Comparison of ENCODE assay signal across 8 cellular contexts in genomic region chr1:206430031-206430983, GRCh38. TPM values are rescaled to one million over a fixed set of nuclear protein-coding genes. Genes with fewer than 3 reads are reported as not detected.
A peak's percentile ranks its signal among the peaks of the same experiment; 100 is the strongest.
DNase-seq lines count a peak whose midpoint lies in the region; ATAC-seq, FAIRE-seq and TF ChIP-seq lines count a peak whose summit lies in the region.

No MANE protein-coding gene starts in this region.

- intact Hi-C loops in heart left ventricle (cut with DNase I) (loop anchor here in 1 of 10 donors (2.0 kb wide), 1 partner anchor 26 kb away; no protein-coding TSS in a partner anchor), cardiac septum (cut with DNase I) (no loop called here), ascending aorta (cut with DNase I) (no loop called here)

- WGBS in heart left ventricle, 4 donors, result 45 to 55% (median 51%) methylated on average over 9 of the region's 9 CpGs

- TF ChIP-seq POLR2A in heart left ventricle (IDR thresholded peaks at IDR 0.05), result no peak

- TF ChIP-seq CTCF in heart left ventricle (IDR thresholded peaks at IDR 0.05) (peak in 5 of 12 donors; percentile 7 to 34 (median 24)), bronchial epithelial cell (IDR thresholded peaks at IDR 0.05; ENCODE audit: insufficient read depth, low read length, severe bottlenecking) (no peak), ascending aorta (IDR thresholded peaks at IDR 0.05) (no peak)

- no peak overlapping the region for H3K27ac Mint-ChIP-seq in stimulated activated effector memory CD8-positive, alpha-beta T cell treated with anti-CD3 and anti-CD28 coated beads, Interleukin-12 subunit alpha, Interleukin-12 subunit beta, amount 100 ng/mL, for 72 hours

- H3K4me1 ChIP-seq in heart left ventricle, result peaks cover 0 to 23% (median 17%) of the 10 kb centered on the region in 12 donors
- no peaks in the 10 kb centered on the region for H3K4me1 ChIP-seq in ascending aorta

- ATAC-seq in heart left ventricle (peak; percentile 51 to 91 (median 66)), HG03060 (IDR thresholded peaks at IDR 0.05; ENCODE audit: low read depth, unreplicated experiment) (peak; percentile 86)
- ATAC-seq in stimulated activated effector memory CD8-positive, alpha-beta T cell treated with anti-CD3 and anti-CD28 coated beads, Interleukin-12 subunit alpha, Interleukin-12 subunit beta, amount 100 ng/mL, for 72 hours, result peak; percentile 98

- H3K4me1 Mint-ChIP-seq in stimulated activated effector memory CD8-positive, alpha-beta T cell treated with anti-CD3 and anti-CD28 coated beads, Interleukin-12 subunit alpha, Interleukin-12 subunit beta, amount 100 ng/mL, for 72 hours, result no peaks in the 10 kb centered on the region

- no peaks in the 10 kb centered on the region for H3K9me3 ChIP-seq in heart left ventricle
- no peaks in the 10 kb centered on the region for H3K9me3 ChIP-seq in ascending aorta

- no peak overlapping the region for H3K4me3 ChIP-seq in heart left ventricle
- no peak overlapping the region for H3K4me3 ChIP-seq in bronchial epithelial cell (ENCODE audit: low read depth, low read length)
- no peak overlapping the region for H3K4me3 ChIP-seq in ascending aorta

- no peak for FAIRE-seq in bronchial epithelial cell (lab: Jason Lieb, UNC)

- no peaks in the 10 kb centered on the region for H3K9me3 Mint-ChIP-seq in stimulated activated effector memory CD8-positive, alpha-beta T cell treated with anti-CD3 and anti-CD28 coated beads, Interleukin-12 subunit alpha, Interleukin-12 subunit beta, amount 100 ng/mL, for 72 hours

- H3K27me3 ChIP-seq in heart left ventricle (no peaks in the 10 kb centered on the region), bronchial epithelial cell (ENCODE audit: control insufficient read depth, insufficient read depth, low read length) (no peaks in the 10 kb centered on the region), ascending aorta (no peaks in the 10 kb centered on the region)

- peaks cover 14% of the 10 kb centered on the region for H3K36me3 Mint-ChIP-seq in stimulated activated effector memory CD8-positive, alpha-beta T cell treated with anti-CD3 and anti-CD28 coated beads, Interleukin-12 subunit alpha, Interleukin-12 subunit beta, amount 100 ng/mL, for 72 hours

- peaks cover 0 to 80% (median 30%) of the 10 kb centered on the region in 9 donors for H3K36me3 ChIP-seq in heart left ventricle
- peaks cover 2% of the 10 kb centered on the region for H3K36me3 ChIP-seq in bronchial epithelial cell (ENCODE audit: control insufficient read depth, insufficient read depth, low read length)
- peaks cover 26 to 34% of the 10 kb centered on the region in 2 donors for H3K36me3 ChIP-seq in ascending aorta

- H3K27ac ChIP-seq in heart left ventricle (peak overlapping the region in 11 of 12 donors; percentile 11 to 60 (median 43)), ascending aorta (no peak overlapping the region)

- DNase-seq in heart left ventricle, result peak in 2 of 5 donors; percentile 29 to 59
- DNase-seq in cardiac septum (ENCODE audit: low spot score), result no peak
- DNase-seq in bronchial epithelial cell (ENCODE audit: low read depth), result peak; percentile 99
- DNase-seq in stimulated activated effector memory CD8-positive, alpha-beta T cell treated with anti-CD3 and anti-CD28 coated beads, Interleukin-12 subunit alpha, Interleukin-12 subunit beta, amount 100 ng/mL, for 72 hours (ENCODE audit: low spot score in 2 of 2), result no peak
- DNase-seq in ascending aorta (ENCODE audit: low spot score in 2 of 2), result no peak
- DNase-seq in SW480 (ENCODE audit: low spot score), result no peak
- DNase-seq in activated effector memory CD4-positive, alpha-beta T cell treated with Interleukin-2 at 50 U/mL for 16 hours, result no peak

- H3K4me3 Mint-ChIP-seq in stimulated activated effector memory CD8-positive, alpha-beta T cell treated with anti-CD3 and anti-CD28 coated beads, Interleukin-12 subunit alpha, Interleukin-12 subunit beta, amount 100 ng/mL, for 72 hours, result no peak overlapping the region

RNA-seq across cellular contexts. Expression of gene IKBKE, which starts 40.0 kb away (rescaled TPM):
- total RNA-seq in heart left ventricle (10 to 100 TPM in 1 of 9 donors, 1 to 10 TPM in 6, under 1 TPM in 2; 0.62 to 10.8 (median 1.1) TPM), cardiac septum (0.97 TPM), bronchial epithelial cell (2.9 and 5.8 TPM in 2 replicates), ascending aorta (6.3 TPM)
- under 1 TPM; 0.27 to 0.97 TPM for polyA plus RNA-seq in heart left ventricle

Comparison
In these comparisons a context has a peak if more than half of its experiments do, and no peak if none do; other contexts are left out.
1. H3K27ac ChIP-seq: peak in heart left ventricle (11 of 12); none in ascending aorta (0 of 2).
2. Peak in every context shown above with its lines, with median percentiles within 50 percentile points of each other: ATAC-seq.